8 cellular contexts compared by ENCODE assay signal in genomic region chr11:73072935-73073481, GRCh38.
A peak's percentile ranks its signal among the peaks of the same experiment; 100 is the strongest.
DNase-seq lines count a peak whose midpoint lies in the region; ATAC-seq and TF ChIP-seq lines count a peak whose summit lies in the region.

No MANE protein-coding gene starts in this region.

- intact Hi-C loops in activated T-helper 1 cell treated with anti-CD3 and anti-CD28 coated beads, Interleukin-12 subunit alpha, Interleukin-12 subunit beta, Interleukin-2, Interleukin-4 antibody, amounts not matched to agents 30 ng/mL and 10 ng/mL and 1 ng/mL, durations not matched to agents 14 hours and 24 hours and 36 hours (cut with micrococcal nuclease): loop anchor here (2.0 kb wide), 1 partner anchor 38 kb away; no protein-coding TSS in a partner anchor
- intact Hi-C loops in left colon (cut with DNase I, micrococcal nuclease) (no loop called here), uterus (cut with DNase I; ENCODE audit: low total_unique reads) (no loop called here)

- no peaks in the 10 kb centered on the region for H3K36me3 ChIP-seq in BJ (ENCODE audit: control insufficient read depth, insufficient read depth, low read length)
- no peaks in the 10 kb centered on the region for H3K36me3 ChIP-seq in uterus

- H3K27me3 ChIP-seq in BJ (ENCODE audit: control insufficient read depth, insufficient read depth, low read length): no peaks in the 10 kb centered on the region
- H3K27me3 ChIP-seq in uterus: no peaks in the 10 kb centered on the region

- H3K9me3 Mint-ChIP-seq in activated T-helper 1 cell treated with anti-CD3 and anti-CD28 coated beads, Interleukin-12 subunit alpha, Interleukin-12 subunit beta, Interleukin-2, Interleukin-4 antibody, amounts not matched to agents 30 ng/mL and 10 ng/mL and 1 ng/mL, durations not matched to agents 14 hours and 24 hours and 36 hours: peaks cover 7% of the 10 kb centered on the region

- no peaks in the 10 kb centered on the region for H3K9me3 ChIP-seq in uterus

- H3K4me3 ChIP-seq in BJ (ENCODE audit: low read depth, low read length) (no peak overlapping the region), uterus (no peak overlapping the region)

- H3K27ac ChIP-seq in uterus: peak overlapping the region; percentile 18 to 49

- CTCF ChIA-PET in BJ (lab: Yijun Ruan, JAX): no interaction called here

- no peak overlapping the region for H3K4me3 Mint-ChIP-seq in activated T-helper 1 cell treated with anti-CD3 and anti-CD28 coated beads, Interleukin-12 subunit alpha, Interleukin-12 subunit beta, Interleukin-2, Interleukin-4 antibody, amounts not matched to agents 30 ng/mL and 10 ng/mL and 1 ng/mL, durations not matched to agents 14 hours and 24 hours and 36 hours

- ATAC-seq in GM18861 (IDR thresholded peaks at IDR 0.05; ENCODE audit: unreplicated experiment) (peak; percentile 65), HG03460 (IDR thresholded peaks at IDR 0.05; ENCODE audit: unreplicated experiment) (peak; percentile 67), left colon (peak; percentile 99), HG02840 (IDR thresholded peaks at IDR 0.05; ENCODE audit: low FRiP score, unreplicated experiment) (no peak)

- peak overlapping the region; percentile 22 for H3K27ac Mint-ChIP-seq in activated T-helper 1 cell treated with anti-CD3 and anti-CD28 coated beads, Interleukin-12 subunit alpha, Interleukin-12 subunit beta, Interleukin-2, Interleukin-4 antibody, amounts not matched to agents 30 ng/mL and 10 ng/mL and 1 ng/mL, durations not matched to agents 14 hours and 24 hours and 36 hours

- POLR2A ChIA-PET in BJ (lab: Charles Lee): no interaction called here

- peaks cover 31% of the 10 kb centered on the region for H3K4me1 Mint-ChIP-seq in activated T-helper 1 cell treated with anti-CD3 and anti-CD28 coated beads, Interleukin-12 subunit alpha, Interleukin-12 subunit beta, Interleukin-2, Interleukin-4 antibody, amounts not matched to agents 30 ng/mL and 10 ng/mL and 1 ng/mL, durations not matched to agents 14 hours and 24 hours and 36 hours (ENCODE audit: low read depth)

- H3K4me1 ChIP-seq in uterus: peaks cover 0 to 13% of the 10 kb centered on the region in 2 donors

- no peak for TF ChIP-seq POLR2A in uterus (IDR thresholded peaks at IDR 0.05)

- peaks cover 16% of the 10 kb centered on the region for H3K36me3 Mint-ChIP-seq in activated T-helper 1 cell treated with anti-CD3 and anti-CD28 coated beads, Interleukin-12 subunit alpha, Interleukin-12 subunit beta, Interleukin-2, Interleukin-4 antibody, amounts not matched to agents 30 ng/mL and 10 ng/mL and 1 ng/mL, durations not matched to agents 14 hours and 24 hours and 36 hours (ENCODE audit: low read depth)

- DNase-seq in BJ (ENCODE audit: low read depth): peak; percentile 4
- DNase-seq in activated T-helper 1 cell treated with anti-CD3 and anti-CD28 coated beads, Interleukin-12 subunit alpha, Interleukin-12 subunit beta, Interleukin-2, Interleukin-4 antibody, amounts not matched to agents 30 ng/mL and 10 ng/mL and 1 ng/mL, durations not matched to agents 14 hours and 24 hours and 36 hours (ENCODE audit: low spot score): no peak
- DNase-seq in left colon: no peak
- DNase-seq in uterus: no peak
- DNase-seq in HK-2 (ENCODE audit: unreplicated experiment): no peak

- H3K27me3 Mint-ChIP-seq in activated T-helper 1 cell treated with anti-CD3 and anti-CD28 coated beads, Interleukin-12 subunit alpha, Interleukin-12 subunit beta, Interleukin-2, Interleukin-4 antibody, amounts not matched to agents 30 ng/mL and 10 ng/mL and 1 ng/mL, durations not matched to agents 14 hours and 24 hours and 36 hours (ENCODE audit: insufficient read depth): no peaks in the 10 kb centered on the region

- TF ChIP-seq CTCF in BJ (IDR thresholded peaks at IDR 0.05; ENCODE audit: insufficient read depth, low read depth, low read length) (no peak), uterus (IDR thresholded peaks at IDR 0.05) (no peak)
